Comparison of ENCODE assay signal across 1 cellular context in the genomic region with DNA sequence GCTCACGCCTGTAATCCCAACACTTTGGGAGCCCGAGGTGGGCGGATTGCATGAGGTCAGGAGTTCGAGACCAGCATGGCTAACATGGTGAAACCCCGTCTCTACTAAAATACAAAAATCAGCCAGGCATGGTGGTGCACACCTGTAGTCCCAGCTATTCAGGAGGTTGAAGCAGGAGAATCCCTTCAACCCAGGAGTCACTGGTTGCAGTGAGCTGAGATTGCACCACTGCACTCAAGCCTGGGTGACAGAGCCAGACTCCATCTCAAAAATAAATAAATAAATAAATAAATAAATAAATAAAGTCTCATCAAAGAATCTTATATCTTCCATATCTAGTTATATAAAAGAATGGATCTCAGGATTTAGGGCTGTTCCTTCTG.
TF ChIP-seq lines count a peak whose summit lies in the region.

No MANE protein-coding gene starts in this region.

TF ChIP-seq in HepG2, 621 proteins besides CTCF, POLR2A, EP300 and RAD21:
- TF ChIP-seq ZNF460 (CRISPR knock-in tag; IDR thresholded peaks at IDR 0.05; ENCODE audit: borderline replicate concordance) (peak; percentile 29; the same call in 1 of the 2 replicates), ADNP (CRISPR knock-in tag; IDR thresholded peaks at IDR 0.05) (0 out of 2 replicates have a peak, but pooled peaks have one; percentile 34), ZMYM2 (CRISPR knock-in tag; IDR thresholded peaks at IDR 0.05) (0 out of 2 replicates have a peak, but pooled peaks have one; percentile 36)
